13 cellular contexts compared by ENCODE assay signal in genomic region chr14:102498005-102498677, GRCh38. TPM values are rescaled to one million over a fixed set of nuclear protein-coding genes. Genes with fewer than 3 reads are reported as not detected.
DNase-seq lines count a peak whose midpoint lies in the region; ATAC-seq and TF ChIP-seq lines count a peak whose summit lies in the region.
"Had no signal": no experiment of that assay in that cellular context is flagged by ENCODE, and none has a peak within 500 bp of the region (broad histone marks: within the 10 kb centered on the region; RNA-seq: fewer than 3 reads in every experiment).

No MANE protein-coding gene starts in this region.

- H3K4me1 Mint-ChIP-seq in activated naive CD4-positive, alpha-beta T cell treated with anti-CD3 and anti-CD28 coated beads for 36 hours (ENCODE audit: low read depth) = peaks cover 6% of the 10 kb centered on the region
- H3K4me1 Mint-ChIP-seq in activated naive CD4-positive, alpha-beta T cell treated with anti-CD3 and anti-CD28 coated beads, Interleukin-2, amount 10 ng/mL, durations not matched to agents 7 days and 5 days = peaks cover 10% of the 10 kb centered on the region
- H3K4me1 Mint-ChIP-seq: activated B cell treated with CpG ODN at 0.5 μM for 24 hours; central memory CD8-positive, alpha-beta T cell; mesothelial cell of epicardium had no signal

- CTCF ChIA-PET in activated naive CD4-positive, alpha-beta T cell treated with anti-CD3 and anti-CD28 coated beads for 36 hours (lab: Charles Lee) = interaction anchor here (0.5 to 1.4 kb wide), 6 partner anchors 10 to 277 kb away, joined by 3 to 6 read pairs (median 4); partner anchors contain the start of gene ANKRD9
- CTCF ChIA-PET in activated naive CD4-positive, alpha-beta T cell treated with anti-CD3 and anti-CD28 coated beads, Interleukin-2, amount 10 ng/mL, durations not matched to agents 7 days and 5 days (lab: Charles Lee) = interaction anchor here (1.0 to 1.3 kb wide), 2 partner anchors 17 to 59 kb away, joined by 3 to 4 read pairs; no protein-coding TSS in a partner anchor
- CTCF ChIA-PET in Panc1 (lab: Charles Lee) (interaction anchor here (0.6 kb wide), 1 partner anchor 131 kb away, joined by 9 read pairs; no protein-coding TSS in a partner anchor), HEK293T (lab: Yijun Ruan, JAX) (no interaction called here)

- H3K9me3 Mint-ChIP-seq in activated naive CD4-positive, alpha-beta T cell treated with anti-CD3 and anti-CD28 coated beads for 36 hours = no peaks in the 10 kb centered on the region
- H3K9me3 Mint-ChIP-seq in activated naive CD4-positive, alpha-beta T cell treated with anti-CD3 and anti-CD28 coated beads, Interleukin-2, amount 10 ng/mL, durations not matched to agents 7 days and 5 days = no peaks in the 10 kb centered on the region
- H3K9me3 Mint-ChIP-seq: activated B cell treated with CpG ODN at 0.5 μM for 24 hours; central memory CD8-positive, alpha-beta T cell; mesothelial cell of epicardium had no signal

- H3K27me3 ChIP-seq in Panc1 (ENCODE audit: control insufficient read depth, insufficient read depth, low read length) (no peaks in the 10 kb centered on the region), skeletal muscle tissue (ENCODE audit: control insufficient read depth in 3 of 3, insufficient read depth in 3 of 3, low read length in 3 of 3) (no peaks in the 10 kb centered on the region), vagina (no peaks in the 10 kb centered on the region)

- intact Hi-C loops in activated naive CD4-positive, alpha-beta T cell treated with anti-CD3 and anti-CD28 coated beads for 36 hours (cut with micrococcal nuclease) = no loop called here
- intact Hi-C loops in Panc1 (cut with micrococcal nuclease; ENCODE audit: unreplicated experiment) = no loop called here
- intact Hi-C loops in vagina (cut with DNase I) = no loop called here

- H3K9ac ChIP-seq in skeletal muscle tissue (ENCODE audit: low read depth in 1 of 3, low read length in 3 of 3) = peak overlapping the region in 2 of 3 donors; percentile 23 to 90

- no peaks in the 10 kb centered on the region for H3K27me3 Mint-ChIP-seq in activated naive CD4-positive, alpha-beta T cell treated with anti-CD3 and anti-CD28 coated beads for 36 hours (ENCODE audit: low read depth)
- H3K27me3 Mint-ChIP-seq in activated naive CD4-positive, alpha-beta T cell treated with anti-CD3 and anti-CD28 coated beads, Interleukin-2, amount 10 ng/mL, durations not matched to agents 7 days and 5 days = no peaks in the 10 kb centered on the region
- H3K27me3 Mint-ChIP-seq: activated B cell treated with CpG ODN at 0.5 μM for 24 hours; central memory CD8-positive, alpha-beta T cell had no signal

- H3K4me3 Mint-ChIP-seq in activated naive CD4-positive, alpha-beta T cell treated with anti-CD3 and anti-CD28 coated beads for 36 hours = no peak overlapping the region
- no peak overlapping the region for H3K4me3 Mint-ChIP-seq in activated naive CD4-positive, alpha-beta T cell treated with anti-CD3 and anti-CD28 coated beads, Interleukin-2, amount 10 ng/mL, durations not matched to agents 7 days and 5 days
- H3K4me3 Mint-ChIP-seq: activated B cell treated with CpG ODN at 0.5 μM for 24 hours; central memory CD8-positive, alpha-beta T cell; mesothelial cell of epicardium had no signal

- H3K27ac ChIP-seq in Panc1 (ENCODE audit: low read length) (no peak overlapping the region), skeletal muscle tissue (ENCODE audit: low read depth, low read length) (peak overlapping the region; percentile 44), vagina (no peak overlapping the region)
- H3K27ac ChIP-seq: HL-60 had no signal

- DNase-seq in activated naive CD4-positive, alpha-beta T cell treated with anti-CD3 and anti-CD28 coated beads for 36 hours = peak; percentile 17
- no peak for DNase-seq in activated naive CD4-positive, alpha-beta T cell treated with anti-CD3 and anti-CD28 coated beads, Interleukin-2, amount 10 ng/mL, durations not matched to agents 7 days and 5 days
- DNase-seq in Panc1 (ENCODE audit: low read depth, low spot score) = no peak
- DNase-seq in epithelial cell of esophagus (ENCODE audit: low read depth) = no peak
- DNase-seq in vagina (ENCODE audit: extremely low spot score in 2 of 2) = no peak
- DNase-seq in HEK293T (ENCODE audit: extremely low spot score) = no peak
- DNase-seq: activated B cell treated with CpG ODN at 0.5 μM for 24 hours, NCI-H1436 treated with DMSO at 0.1 percent for 48 hours had no signal

- no TSS peak for BruUV-seq in Panc1 (replicated peaks; lab: Mats Ljungman, UMichigan)

- H3K4me1 ChIP-seq in Panc1 (ENCODE audit: control insufficient read depth, insufficient read depth, low read length) (no peaks in the 10 kb centered on the region), skeletal muscle tissue (ENCODE audit: control insufficient read depth in 3 of 3, insufficient read depth in 3 of 3, low read length in 3 of 3) (peaks cover 38 to 51% (median 48%) of the 10 kb centered on the region in 3 donors), vagina (peaks cover 21% of the 10 kb centered on the region)

- H3K27ac Mint-ChIP-seq in activated naive CD4-positive, alpha-beta T cell treated with anti-CD3 and anti-CD28 coated beads for 36 hours = no peak overlapping the region
- H3K27ac Mint-ChIP-seq in activated naive CD4-positive, alpha-beta T cell treated with anti-CD3 and anti-CD28 coated beads, Interleukin-2, amount 10 ng/mL, durations not matched to agents 7 days and 5 days = no peak overlapping the region
- H3K27ac Mint-ChIP-seq: activated B cell treated with CpG ODN at 0.5 μM for 24 hours, mesothelial cell of epicardium had no signal

- in situ Hi-C loops in Panc1 (cut with HindIII; ENCODE audit: low pct_unique_long_range_greater_than_20kb, low sequenced_read_pairs) = no loop called here

- POLR2A ChIA-PET in Panc1 (lab: Charles Lee) (interaction anchor here (0.6 kb wide), 1 partner anchor 16 kb away, joined by 4 read pairs; no protein-coding TSS in a partner anchor), HEK293T (lab: Yijun Ruan, JAX) (no interaction called here)

- H3K36me3 Mint-ChIP-seq in activated naive CD4-positive, alpha-beta T cell treated with anti-CD3 and anti-CD28 coated beads for 36 hours (ENCODE audit: low read depth) = peaks cover 1% of the 10 kb centered on the region
- H3K36me3 Mint-ChIP-seq in activated naive CD4-positive, alpha-beta T cell treated with anti-CD3 and anti-CD28 coated beads, Interleukin-2, amount 10 ng/mL, durations not matched to agents 7 days and 5 days = peaks cover 1% of the 10 kb centered on the region

- no peak for TF ChIP-seq POLR2A in vagina (IDR thresholded peaks at IDR 0.05)

- H3K36me3 ChIP-seq in Panc1 (ENCODE audit: control insufficient read depth, insufficient read depth, low read length) (no peaks in the 10 kb centered on the region), skeletal muscle tissue (ENCODE audit: control insufficient read depth in 3 of 3, insufficient read depth in 3 of 3, low read length in 3 of 3) (peaks cover 12 to 14% (median 14%) of the 10 kb centered on the region in 3 donors), vagina (peaks cover 0 to 12% of the 10 kb centered on the region in 2 donors)

- no peak; the same call in 1 of the 2 replicates for TF ChIP-seq CTCF in Panc1 (IDR thresholded peaks at IDR 0.05)
- peak; percentile 21 for TF ChIP-seq CTCF in epithelial cell of esophagus (IDR thresholded peaks at IDR 0.05; ENCODE audit: insufficient read depth, low read depth, low read length, missing control alignments)
- no peak for TF ChIP-seq CTCF in vagina (IDR thresholded peaks at IDR 0.05)

- no peak overlapping the region for H3K4me3 ChIP-seq in Panc1 (ENCODE audit: low read depth in 2 of 2, low read length in 2 of 2)
- no peak overlapping the region for H3K4me3 ChIP-seq in epithelial cell of esophagus (ENCODE audit: low read length)
- H3K4me3 ChIP-seq in skeletal muscle tissue (ENCODE audit: low read length in 3 of 3) = peak overlapping the region in 2 of 3 donors; percentile 52 to 67
- H3K4me3 ChIP-seq in vagina = no peak overlapping the region

- no peaks in the 10 kb centered on the region for H3K9me3 ChIP-seq in Panc1 (ENCODE audit: control insufficient read depth, insufficient read depth, low read depth, low read length)
- H3K9me3 ChIP-seq in skeletal muscle tissue (ENCODE audit: control insufficient read depth in 3 of 3, low read length in 3 of 3) = no peaks in the 10 kb centered on the region
- H3K9me3 ChIP-seq in vagina = no peaks in the 10 kb centered on the region

- ATAC-seq in Panc1 (peak; percentile 68; the same call in 1 of the 2 replicates), GM19035 (IDR thresholded peaks at IDR 0.05; ENCODE audit: unreplicated experiment) (no peak)

TF ChIP-seq in HEK293T, 16 proteins besides CTCF, POLR2A, EP300 and RAD21:
- TF ChIP-seq, protein P1, sequence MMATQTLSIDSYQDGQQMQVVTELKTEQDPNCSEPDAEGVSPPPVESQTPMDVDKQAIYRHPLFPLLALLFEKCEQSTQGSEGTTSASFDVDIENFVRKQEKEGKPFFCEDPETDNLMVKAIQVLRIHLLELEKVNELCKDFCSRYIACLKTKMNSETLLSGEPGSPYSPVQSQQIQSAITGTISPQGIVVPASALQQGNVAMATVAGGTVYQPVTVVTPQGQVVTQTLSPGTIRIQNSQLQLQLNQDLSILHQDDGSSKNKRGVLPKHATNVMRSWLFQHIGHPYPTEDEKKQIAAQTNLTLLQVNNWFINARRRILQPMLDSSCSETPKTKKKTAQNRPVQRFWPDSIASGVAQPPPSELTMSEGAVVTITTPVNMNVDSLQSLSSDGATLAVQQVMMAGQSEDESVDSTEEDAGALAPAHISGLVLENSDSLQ (IDR thresholded peaks at IDR 0.05) = no peak
- TF ChIP-seq BHLHE40 (IDR thresholded peaks at IDR 0.05; ENCODE audit: borderline replicate concordance) = no peak

RNA-seq across cellular contexts. Expression of gene ANKRD9, which starts 11.4 kb away (rescaled TPM):
- 10 to 100 TPM; 11.5 to 13.3 TPM for total RNA-seq in activated naive CD4-positive, alpha-beta T cell treated with anti-CD3 and anti-CD28 coated beads for 36 hours
- total RNA-seq in Panc1 (2021; ENCODE audit: unreplicated experiment) (23.7 TPM), skeletal muscle tissue (9.4 TPM), vagina (34.6 TPM)
- 29.6 TPM for polyA plus RNA-seq in Panc1 (2012; ENCODE audit: insufficient read length)

Comparison
In these comparisons a context has a peak if more than half of its experiments do, and no peak if none do; other contexts are left out.
1. H3K4me3 ChIP-seq: peak in skeletal muscle tissue (2 of 3); none in Panc1 (0 of 2), epithelial cell of esophagus (single experiment) and vagina (0 of 2).